ENCODE assay signal across 11 cellular contexts in the genomic region with DNA sequence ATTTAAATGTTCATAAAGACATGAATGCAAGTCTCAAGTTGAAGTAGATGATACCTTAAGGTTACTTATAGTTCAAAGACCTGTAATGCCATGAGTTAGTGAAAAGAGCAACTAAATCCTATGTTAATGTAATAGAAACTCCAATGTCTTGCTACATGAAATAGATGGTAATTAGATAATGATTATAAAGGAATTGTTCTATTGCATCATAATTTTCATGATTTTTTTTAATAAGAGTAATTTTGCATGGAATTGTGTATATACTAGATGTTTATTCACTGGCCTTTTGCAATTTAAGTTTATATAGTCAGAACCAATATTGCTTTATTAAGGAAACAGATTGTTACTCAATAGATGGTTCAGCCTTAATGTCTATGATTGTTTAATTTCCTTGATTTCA.
"Had no signal": no experiment of that assay in that cellular context is flagged by ENCODE, and none has a peak within 500 bp of the region (broad histone marks: within the 10 kb centered on the region; RNA-seq: fewer than 3 reads in every experiment).

No MANE protein-coding gene starts in this region.

- H3K36me3 ChIP-seq: HAP-1 had no signal

- H3K4me2 ChIP-seq: GM23338 had no signal

- DNase-seq: GM23248, GOT3, H7, H9, HCEC 1CT, HFFc6 had no signal

- H2AFZ ChIP-seq: GM23248, GM23338 had no signal

- H3K9ac ChIP-seq: GM23248 had no signal

- H3K9me3 ChIP-seq: HAP-1 had no signal

- H3K4me1 ChIP-seq: HAP-1 had no signal

- FAIRE-seq: H1, H54 had no signal

- H3K4me3 ChIP-seq: GM23248, GM23338, HAP-1 had no signal

- H3K27ac ChIP-seq: GM23248 had no signal

- ATAC-seq: GM23338, HCT116 had no signal
